Comparison of ENCODE assay signal across 1 cellular context in genomic region chr5:74543162-74543995, GRCh38.
TF ChIP-seq lines count a peak whose summit lies in the region.

No MANE protein-coding gene starts in this region.

TF ChIP-seq in HCT116, 20 proteins besides CTCF, POLR2A, EP300 and RAD21 (continued from another document):
- peak; percentile 40; the same call in 1 of the 2 replicates for TF ChIP-seq MAX (IDR thresholded peaks at IDR 0.05)
- TF ChIP-seq SRF (IDR thresholded peaks at IDR 0.05; ENCODE audit: low read depth): peak; percentile 41; the same call in 1 of the 2 replicates
- TF ChIP-seq REST (IDR thresholded peaks at IDR 0.05; ENCODE audit: low read depth): no peak
- TF ChIP-seq EGR1 (IDR thresholded peaks at IDR 0.05; ENCODE audit: low read depth): peak; percentile 57; the same call in 1 of the 2 replicates
- no peak for TF ChIP-seq YY1 (IDR thresholded peaks at IDR 0.05; ENCODE audit: extremely low read depth, insufficient replicate concordance, low read depth, low read length)
- TF ChIP-seq SIN3A (IDR thresholded peaks at IDR 0.05; ENCODE audit: low read depth): peak; percentile 74
- no peak for TF ChIP-seq ZNF274 (IDR thresholded peaks at IDR 0.05; ENCODE audit: low read depth, low read length)
- no peak for TF ChIP-seq EZH2phosphoT487 (IDR thresholded peaks at IDR 0.05; ENCODE audit: borderline replicate concordance)
- TF ChIP-seq CBX3 (IDR thresholded peaks at IDR 0.05; ENCODE audit: low read depth): peak; percentile 26; the same call in 1 of the 2 replicates
- no peak; the same call in 1 of the 2 replicates for TF ChIP-seq ELF1 (IDR thresholded peaks at IDR 0.05; ENCODE audit: borderline replicate concordance, low read depth)
